Comparison of ENCODE assay signal across 17 cellular contexts in the genomic region with DNA sequence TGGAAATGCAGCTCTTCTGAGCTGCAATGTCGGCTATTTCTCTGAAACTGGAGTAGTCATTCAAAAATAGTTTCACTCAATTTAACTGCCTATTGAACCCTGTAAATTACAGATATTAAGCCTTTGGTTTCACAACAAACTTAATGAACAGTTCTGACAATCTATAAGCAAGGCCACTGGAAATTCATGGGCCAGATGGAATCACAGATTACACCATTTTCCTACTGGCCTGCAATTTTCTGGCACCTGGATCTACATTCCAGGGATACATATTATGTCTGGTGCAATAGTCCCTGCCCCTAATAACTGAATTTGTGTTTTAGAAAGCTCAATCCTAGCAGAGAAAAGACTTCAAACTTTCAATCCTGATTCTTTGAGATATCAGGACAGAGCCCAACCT.
"Had no signal": no experiment of that assay in that cellular context is flagged by ENCODE, and none has a peak within 500 bp of the region (broad histone marks: within the 10 kb centered on the region; RNA-seq: fewer than 3 reads in every experiment).

No MANE protein-coding gene starts in this region.

- H3K36me3 ChIP-seq: colonic mucosa, heart left ventricle, SJCRH30 had no signal

- H3K9me3 ChIP-seq: colonic mucosa, heart left ventricle, SJCRH30 had no signal

- H3K4me3 ChIP-seq: colonic mucosa, heart left ventricle, lung, SJCRH30 had no signal

- DNase-seq: activated CD4-positive, alpha-beta T cell treated with anti-CD3 and anti-CD28 coated beads, Interleukin-2, amount 50 U/mL, for 1 hour; activated CD8-positive, alpha-beta memory T cell treated with anti-CD3 and anti-CD28 coated beads, Interleukin-2, amount 50 U/mL, for 48 hours; activated effector memory CD4-positive, alpha-beta T cell treated with anti-CD3 and anti-CD28 coated beads, Interleukin-2, amount 50 U/mL, for 16 hours; caudate nucleus; colonic mucosa; foreskin keratinocyte; heart left ventricle; left colon; midbrain; naive B cell; nucleus accumbens; right cardiac atrium; SJCRH30 had no signal

- H3K36me3 Mint-ChIP-seq: naive B cell; stimulated activated memory B cell treated with anti-CD40 and anti-IgM and Interleukin-4, amounts not matched to agents 10 μg/mL and 1 μg/mL and 100 μg/mL, for 72 hours; WTC11 had no signal

- H3K4me1 ChIP-seq: colonic mucosa, foreskin keratinocyte, heart left ventricle, SJCRH30 had no signal

- H3K27ac Mint-ChIP-seq: naive B cell; progenitor cell of endocrine pancreas; stimulated activated memory B cell treated with anti-CD40 and anti-IgM and Interleukin-4, amounts not matched to agents 10 μg/mL and 1 μg/mL and 100 μg/mL, for 72 hours; WTC11 had no signal

- H3K27me3 Mint-ChIP-seq: progenitor cell of endocrine pancreas had no signal

- H3K4me1 Mint-ChIP-seq: naive B cell; stimulated activated memory B cell treated with anti-CD40 and anti-IgM and Interleukin-4, amounts not matched to agents 10 μg/mL and 1 μg/mL and 100 μg/mL, for 72 hours had no signal

- H3K27me3 ChIP-seq: colonic mucosa, foreskin keratinocyte had no signal

- H3K4me3 Mint-ChIP-seq: naive B cell; stimulated activated memory B cell treated with anti-CD40 and anti-IgM and Interleukin-4, amounts not matched to agents 10 μg/mL and 1 μg/mL and 100 μg/mL, for 72 hours; WTC11 had no signal

- ATAC-seq: foreskin keratinocyte; heart left ventricle; left colon; right cardiac atrium; stimulated activated memory B cell treated with anti-CD40 and anti-IgM and Interleukin-4, amounts not matched to agents 10 μg/mL and 1 μg/mL and 100 μg/mL, for 72 hours; WTC11 had no signal

- H3K9me3 Mint-ChIP-seq: naive B cell, WTC11 had no signal

- H3K27ac ChIP-seq: colonic mucosa, foreskin keratinocyte, heart left ventricle, SJCRH30 had no signal
